Comparison of ENCODE assay signal across 11 cellular contexts in genomic region chr4:38747629-38748028, GRCh38. TPM values are rescaled to one million over a fixed set of nuclear protein-coding genes. Genes with fewer than 3 reads are reported as not detected.
"Had no signal": no experiment of that assay in that cellular context is flagged by ENCODE, and none has a peak within 500 bp of the region (broad histone marks: within the 10 kb centered on the region; RNA-seq: fewer than 3 reads in every experiment).

No MANE protein-coding gene starts in this region.

- DNase-seq: H9, HCEC 1CT, HFFc6, IMR-90, KG1 had no signal

- H3K27ac Mint-ChIP-seq: GM23338, H9, HFFc6 had no signal

- H2AFZ ChIP-seq: GM23338 had no signal

- H3K4me3 Mint-ChIP-seq: GM23338, H9, HFFc6 had no signal

- FAIRE-seq: H1, H54, HTR-8/SVneo, K562 had no signal

- H3K4me3 ChIP-seq: GM23338, K562 had no signal

- H3K4me2 ChIP-seq: GM23338 had no signal

- ATAC-seq: GM23338, K562 had no signal

RNA-seq across cellular contexts. Expression of gene TLR10, which starts 35.2 kb away (rescaled TPM):
- total RNA-seq: H1, H9, HFFc6, HT-29, IMR-90 had no signal
- polyA plus RNA-seq: GM23338, H1, IMR-90 had no signal

RNA-seq across cellular contexts. Expression of gene TLR1, which starts 57.0 kb away (rescaled TPM):
- total RNA-seq: H1, H9, HT-29 had no signal
- polyA plus RNA-seq: GM23338, H1 had no signal
